19 cellular contexts compared by ENCODE assay signal in genomic region chr3:142509079-142509478, GRCh38.
DNase-seq lines count a peak whose midpoint lies in the region; ATAC-seq and TF ChIP-seq lines count a peak whose summit lies in the region.
"Had no signal": no experiment of that assay in that cellular context is flagged by ENCODE, and none has a peak within 500 bp of the region (broad histone marks: within the 10 kb centered on the region; RNA-seq: fewer than 3 reads in every experiment).

No MANE protein-coding gene starts in this region.

- peaks cover 3% of the 10 kb centered on the region for H3K36me3 ChIP-seq in CD8-positive, alpha-beta T cell (ENCODE audit: insufficient read depth, low read length)
- H3K36me3 ChIP-seq in naive thymus-derived CD4-positive, alpha-beta T cell (ENCODE audit: control insufficient read depth in 2 of 3, insufficient read depth in 3 of 3, low read length in 3 of 3) = peaks cover 0 to 17% (median 5%) of the 10 kb centered on the region in 3 experiments
- peaks cover 1 to 77% of the 10 kb centered on the region in 2 donors for H3K36me3 ChIP-seq in neuronal stem cell (replicated peaks in 1 of 2; ENCODE audit: control insufficient read depth in 2 of 2, insufficient read depth in 2 of 2, low read length in 2 of 2)
- H3K36me3 ChIP-seq: colonic mucosa, prostate gland had no signal

- H3K23ac ChIP-seq in neuronal stem cell (ENCODE audit: low read depth, low read length, poor library complexity) = no peak overlapping the region

- CTCF ChIA-PET in CD8-positive, alpha-beta T cell (lab: Charles Lee) = no interaction called here
- CTCF ChIA-PET in naive thymus-derived CD4-positive, alpha-beta T cell (lab: Charles Lee) = no interaction called here

- H2AK5ac ChIP-seq in neuronal stem cell (ENCODE audit: low read depth, low read length) = no peak overlapping the region

- H3K9me3 Mint-ChIP-seq in CD8-positive, alpha-beta T cell = no peaks in the 10 kb centered on the region
- no peaks in the 10 kb centered on the region for H3K9me3 Mint-ChIP-seq in activated T-helper 2 cell treated with anti-CD3 and anti-CD28 coated beads, Interferon-gamma antibody, Interleukin-2, Interleukin-4, amounts not matched to agents 10 μg/mL and 5 μg/mL and 100 μg/mL, durations not matched to agents 14 hours and 24 hours and 36 hours
- no peaks in the 10 kb centered on the region for H3K9me3 Mint-ChIP-seq in naive thymus-derived CD4-positive, alpha-beta T cell
- H3K9me3 Mint-ChIP-seq: brain, mesothelial cell of epicardium, neural crest cell had no signal

- H2BK15ac ChIP-seq in neuronal stem cell (ENCODE audit: low read length) = no peak overlapping the region

- no peak overlapping the region for H3K4me2 ChIP-seq in neuronal stem cell (ENCODE audit: insufficient read depth, low read length, poor library complexity, severe bottlenecking)

- H3K4me3 ChIP-seq in CD8-positive, alpha-beta T cell (ENCODE audit: low read depth, low read length) = no peak overlapping the region
- peak overlapping the region; percentile 48 for H3K4me3 ChIP-seq in naive thymus-derived CD4-positive, alpha-beta T cell (ENCODE audit: low read length)
- no peak overlapping the region for H3K4me3 ChIP-seq in neuronal stem cell (ENCODE audit: low read length in 2 of 2)
- H3K4me3 ChIP-seq: colonic mucosa, prostate gland, transverse colon had no signal

- no peak overlapping the region for H3K27ac ChIP-seq in CD8-positive, alpha-beta T cell (ENCODE audit: low read depth, low read length)
- H3K27ac ChIP-seq in naive thymus-derived CD4-positive, alpha-beta T cell (ENCODE audit: low read depth, low read length) = peak overlapping the region; percentile 51
- no peak overlapping the region for H3K27ac ChIP-seq in neuronal stem cell (replicated peaks; ENCODE audit: low read length)
- H3K27ac ChIP-seq: colonic mucosa, prostate gland, transverse colon, VCaP had no signal

- no peak overlapping the region for H4K91ac ChIP-seq in neuronal stem cell (ENCODE audit: low read depth, low read length, poor library complexity)

- no peak overlapping the region for H2BK5ac ChIP-seq in neuronal stem cell (ENCODE audit: low read length)

- no peak overlapping the region for H3K14ac ChIP-seq in neuronal stem cell (ENCODE audit: low read length)

- no peak for TF ChIP-seq CTCF in CD8-positive, alpha-beta T cell (IDR thresholded peaks at IDR 0.05)

- peak overlapping the region; percentile 90 for H3K4me3 Mint-ChIP-seq in CD8-positive, alpha-beta T cell
- H3K4me3 Mint-ChIP-seq in activated T-helper 2 cell treated with anti-CD3 and anti-CD28 coated beads, Interferon-gamma antibody, Interleukin-2, Interleukin-4, amounts not matched to agents 10 μg/mL and 5 μg/mL and 100 μg/mL, durations not matched to agents 14 hours and 24 hours and 36 hours (ENCODE audit: low read depth) = peak overlapping the region; percentile 69
- H3K4me3 Mint-ChIP-seq in naive thymus-derived CD4-positive, alpha-beta T cell = peak overlapping the region; percentile 71 to 88 (median 84)
- H3K4me3 Mint-ChIP-seq: brain, mesothelial cell of epicardium, neural crest cell had no signal

- H2AFZ ChIP-seq in neuronal stem cell (ENCODE audit: low read length) = no peak overlapping the region

- no peaks in the 10 kb centered on the region for H3K27me3 ChIP-seq in CD8-positive, alpha-beta T cell (ENCODE audit: insufficient read depth, low read length)
- H3K27me3 ChIP-seq in naive thymus-derived CD4-positive, alpha-beta T cell (ENCODE audit: control insufficient read depth in 2 of 2, insufficient read depth in 2 of 2, low read length in 2 of 2) = no peaks in the 10 kb centered on the region
- H3K27me3 ChIP-seq in neuronal stem cell (ENCODE audit: control insufficient read depth in 3 of 3, insufficient read depth in 3 of 3, low read depth in 1 of 3, low read length in 3 of 3) = no peaks in the 10 kb centered on the region
- H3K27me3 ChIP-seq: colonic mucosa, transverse colon had no signal

- H3K9ac ChIP-seq in neuronal stem cell (ENCODE audit: low read depth, low read length, poor library complexity) = no peak overlapping the region

- intact Hi-C loops in CD8-positive, alpha-beta T cell (cut with DNase I, micrococcal nuclease) = loop anchor here (2.0 to 5.0 kb wide), 5 partner anchors 60 to 1567 kb away; partner anchors contain the start of genes ATR (in 1 of the 2), SLC25A36 (in 1 of the 2), TRPC1 (in 1 of the 2) and U2SURP (in 1 of the 2)
- intact Hi-C loops in activated T-helper 2 cell treated with anti-CD3 and anti-CD28 coated beads, Interferon-gamma antibody, Interleukin-2, Interleukin-4, amounts not matched to agents 10 μg/mL and 5 μg/mL and 100 μg/mL, durations not matched to agents 14 hours and 24 hours and 36 hours (cut with micrococcal nuclease) = loop anchor here (2.0 to 5.0 kb wide), 2 partner anchors 62 to 68 kb away; partner anchors contain the start of gene ATR
- intact Hi-C loops in naive thymus-derived CD4-positive, alpha-beta T cell (cut with micrococcal nuclease) = loop anchor here (2.0 to 5.0 kb wide), 3 partner anchors 60 to 493 kb away; partner anchors contain the start of genes TRPC1 (in 1 of the 2), U2SURP (in 1 of the 2) and XRN1 (in 1 of the 2)

- H3K27me3 Mint-ChIP-seq in CD8-positive, alpha-beta T cell (ENCODE audit: low read depth) = no peaks in the 10 kb centered on the region
- no peaks in the 10 kb centered on the region for H3K27me3 Mint-ChIP-seq in activated T-helper 2 cell treated with anti-CD3 and anti-CD28 coated beads, Interferon-gamma antibody, Interleukin-2, Interleukin-4, amounts not matched to agents 10 μg/mL and 5 μg/mL and 100 μg/mL, durations not matched to agents 14 hours and 24 hours and 36 hours (ENCODE audit: low read depth)
- H3K27me3 Mint-ChIP-seq in naive thymus-derived CD4-positive, alpha-beta T cell = no peaks in the 10 kb centered on the region
- H3K27me3 Mint-ChIP-seq: brain had no signal

- no peaks in the 10 kb centered on the region for H3K4me1 ChIP-seq in CD8-positive, alpha-beta T cell (ENCODE audit: insufficient read depth, low read length)
- H3K4me1 ChIP-seq in naive thymus-derived CD4-positive, alpha-beta T cell (ENCODE audit: control insufficient read depth in 2 of 2, insufficient read depth in 2 of 2, low read length in 2 of 2) = peaks cover 0 to 10% of the 10 kb centered on the region in 2 donors
- H3K4me1 ChIP-seq in neuronal stem cell (ENCODE audit: control insufficient read depth in 2 of 2, insufficient read depth in 1 of 2, low read depth in 1 of 2, low read length in 2 of 2) = no peaks in the 10 kb centered on the region
- H3K4me1 ChIP-seq: colonic mucosa, prostate gland, transverse colon had no signal

- H4K8ac ChIP-seq in neuronal stem cell (ENCODE audit: low read depth, low read length) = no peak overlapping the region

- H3K27ac Mint-ChIP-seq in CD8-positive, alpha-beta T cell = peak overlapping the region; percentile 95
- peak overlapping the region; percentile 86 for H3K27ac Mint-ChIP-seq in activated T-helper 2 cell treated with anti-CD3 and anti-CD28 coated beads, Interferon-gamma antibody, Interleukin-2, Interleukin-4, amounts not matched to agents 10 μg/mL and 5 μg/mL and 100 μg/mL, durations not matched to agents 14 hours and 24 hours and 36 hours
- peak overlapping the region; percentile 74 to 96 (median 89) for H3K27ac Mint-ChIP-seq in naive thymus-derived CD4-positive, alpha-beta T cell
- H3K27ac Mint-ChIP-seq: brain, mesothelial cell of epicardium had no signal

- no peak overlapping the region for H2BK120ac ChIP-seq in neuronal stem cell (ENCODE audit: low read depth, low read length)

- peaks cover 14% of the 10 kb centered on the region for H3K4me1 Mint-ChIP-seq in CD8-positive, alpha-beta T cell (ENCODE audit: low read depth)
- peaks cover 20% of the 10 kb centered on the region for H3K4me1 Mint-ChIP-seq in activated T-helper 2 cell treated with anti-CD3 and anti-CD28 coated beads, Interferon-gamma antibody, Interleukin-2, Interleukin-4, amounts not matched to agents 10 μg/mL and 5 μg/mL and 100 μg/mL, durations not matched to agents 14 hours and 24 hours and 36 hours (ENCODE audit: low read depth)
- peaks cover 3 to 23% (median 14%) of the 10 kb centered on the region in 7 donors for H3K4me1 Mint-ChIP-seq in naive thymus-derived CD4-positive, alpha-beta T cell
- H3K4me1 Mint-ChIP-seq: brain, mesothelial cell of epicardium, neural crest cell had no signal

- POLR2A ChIA-PET in CD8-positive, alpha-beta T cell (lab: Charles Lee) = interaction anchor here (2.0 kb wide), 1 partner anchor 69 kb away, joined by 8 read pairs; the partner anchor contains the start of gene ATR
- POLR2A ChIA-PET in naive thymus-derived CD4-positive, alpha-beta T cell (lab: Charles Lee) = interaction anchor here (1.3 to 1.4 kb wide), 2 partner anchors 10 to 63 kb away, joined by 3 to 4 read pairs; no protein-coding TSS in a partner anchor

- no peak for DNase-seq in CD8-positive, alpha-beta T cell
- DNase-seq in OCI-M1 (lab: John Stamatoyannopoulos, UW) = peak; percentile 43
- DNase-seq in activated T-helper 2 cell treated with anti-CD3 and anti-CD28 coated beads, Interferon-gamma antibody, Interleukin-2, Interleukin-4, amounts not matched to agents 10 μg/mL and 5 μg/mL and 100 μg/mL, durations not matched to agents 14 hours and 24 hours and 36 hours (ENCODE audit: low spot score) = no peak
- peak in 3 of 9 donors; percentile 3 to 8 (median 5) for DNase-seq in naive thymus-derived CD4-positive, alpha-beta T cell
- DNase-seq in HT-29 (ENCODE audit: low spot score) = no peak
- DNase-seq in C1 segment of cervical spinal cord (lab: John Stamatoyannopoulos, UW) = no peak
- no peak for DNase-seq in neuronal stem cell (ENCODE audit: low spot score)
- DNase-seq: colonic mucosa, DMS79, GOT3, NCI-H187, NCI-H2227 treated with DMSO at 0.1 percent for 48 hours, SIG-M5, transverse colon had no signal

- no CpG with 5 or more reads among the region's 3 CpGs for WGBS in neuronal stem cell (ENCODE audit: extremely low coverage in 2 of 2, insufficient read length in 2 of 2, insufficient replicate concordance in 1 of 2), 2 donors

- H3K4ac ChIP-seq in neuronal stem cell (ENCODE audit: low read length) = no peak overlapping the region

- no peaks in the 10 kb centered on the region for H3K79me1 ChIP-seq in neuronal stem cell (ENCODE audit: low read depth, low read length)

- no peak overlapping the region for H3K18ac ChIP-seq in neuronal stem cell (ENCODE audit: low read length)

- no peak overlapping the region for H2BK12ac ChIP-seq in neuronal stem cell (ENCODE audit: low read length)

- ATAC-seq in CD8-positive, alpha-beta T cell = peak; percentile 62
- peak; percentile 37 for ATAC-seq in naive thymus-derived CD4-positive, alpha-beta T cell

- no peaks in the 10 kb centered on the region for H3K9me3 ChIP-seq in CD8-positive, alpha-beta T cell (ENCODE audit: low read length)
- H3K9me3 ChIP-seq in naive thymus-derived CD4-positive, alpha-beta T cell (ENCODE audit: control insufficient read depth in 2 of 3, low read length in 3 of 3) = no peaks in the 10 kb centered on the region
- H3K9me3 ChIP-seq in neuronal stem cell (replicated peaks in 1 of 2; ENCODE audit: control insufficient read depth in 2 of 2, insufficient read depth in 1 of 2, low read depth in 1 of 2, low read length in 2 of 2) = no peaks in the 10 kb centered on the region
- H3K9me3 ChIP-seq: colonic mucosa, prostate gland, transverse colon had no signal

- peaks cover 45% of the 10 kb centered on the region for H3K36me3 Mint-ChIP-seq in CD8-positive, alpha-beta T cell
- peaks cover 43% of the 10 kb centered on the region for H3K36me3 Mint-ChIP-seq in activated T-helper 2 cell treated with anti-CD3 and anti-CD28 coated beads, Interferon-gamma antibody, Interleukin-2, Interleukin-4, amounts not matched to agents 10 μg/mL and 5 μg/mL and 100 μg/mL, durations not matched to agents 14 hours and 24 hours and 36 hours (ENCODE audit: low read depth)
- peaks cover 4 to 41% (median 34%) of the 10 kb centered on the region in 5 donors for H3K36me3 Mint-ChIP-seq in naive thymus-derived CD4-positive, alpha-beta T cell
